Comparison of ENCODE assay signal across 6 cellular contexts in genomic region chr1:1470626-1471388, GRCh38. TPM values are rescaled to one million over a fixed set of nuclear protein-coding genes. Genes with fewer than 3 reads are reported as not detected.
DNase-seq lines count a peak whose midpoint lies in the region; ATAC-seq lines count a peak whose summit lies in the region.

No MANE protein-coding gene starts in this region.

- peaks cover 6% of the 10 kb centered on the region for H3K4me1 ChIP-seq in ectodermal cell (ENCODE audit: control insufficient read depth, insufficient read depth, low read length)

- peak overlapping the region; percentile 57 for H3K4me3 ChIP-seq in ectodermal cell (ENCODE audit: insufficient read depth, low read depth, low read length)

- no peaks in the 10 kb centered on the region for H3K9me3 ChIP-seq in ectodermal cell (ENCODE audit: control insufficient read depth, low read length)

- H3K36me3 ChIP-seq in ectodermal cell (ENCODE audit: control insufficient read depth, insufficient read depth, low read length), result no peaks in the 10 kb centered on the region

- no peak for ATAC-seq in GM19324 (IDR thresholded peaks at IDR 0.05; ENCODE audit: low FRiP score, unreplicated experiment)

- 21 to 28% methylated on average over 15 to 16 of the region's 16 CpGs for WGBS in ectodermal cell, 2 experiments

- H3K27me3 ChIP-seq in ectodermal cell (ENCODE audit: control insufficient read depth, insufficient read depth, low read length, poor library complexity, severe bottlenecking), result no peaks in the 10 kb centered on the region

- DNase-seq in activated naive CD4-positive, alpha-beta T cell treated with Interleukin-2 at 50 U/mL for 16 hours, result peak; percentile 13
- DNase-seq in activated naive CD4-positive, alpha-beta T cell (lab: John Stamatoyannopoulos, UW), result no peak
- peak; percentile 19 for DNase-seq in renal cortical epithelial cell (ENCODE audit: low read depth)
- DNase-seq in stimulated activated CD4-positive, alpha-beta T cell treated with anti-CD3 and anti-CD28 coated beads, Interleukin-4, amount 100 ng/mL, for 4 hours, result no peak

- H3K27ac ChIP-seq in ectodermal cell (ENCODE audit: insufficient read depth, low read depth, low read length, poor library complexity, severe bottlenecking), result no peak overlapping the region

RNA-seq across cellular contexts. Expression of gene ATAD3B, which starts 0.8 kb away (rescaled TPM):
- 31.9 TPM for polyA plus RNA-seq in ectodermal cell (2013, experiment 1 of 4)
- 40.0 TPM for polyA plus RNA-seq in ectodermal cell (2013, experiment 2 of 4)
- 24.4 TPM for polyA plus RNA-seq in ectodermal cell (2013, experiment 3 of 4)
- polyA plus RNA-seq in ectodermal cell (2013, experiment 4 of 4), result 25.9 TPM
- 12.2 and 18.6 TPM in 2 replicates for total RNA-seq in renal cortical epithelial cell

RNA-seq across cellular contexts. Expression of gene ATAD3C, which starts 21.3 kb away (rescaled TPM):
- 0.96 TPM for polyA plus RNA-seq in ectodermal cell (2013, experiment 1 of 4)
- polyA plus RNA-seq in ectodermal cell (2013, experiment 2 of 4), result 1.0 TPM
- 0.21 TPM for polyA plus RNA-seq in ectodermal cell (2013, experiment 3 of 4)
- 1.1 TPM for polyA plus RNA-seq in ectodermal cell (2013, experiment 4 of 4)
- total RNA-seq in renal cortical epithelial cell, result under 0.01 and 5.2 TPM in 2 replicates

RNA-seq across cellular contexts. Expression of gene VWA1, which starts 35.3 kb away (rescaled TPM):
- polyA plus RNA-seq in ectodermal cell (2013, experiment 1 of 4), result 10.6 TPM
- 13.6 TPM for polyA plus RNA-seq in ectodermal cell (2013, experiment 2 of 4)
- polyA plus RNA-seq in ectodermal cell (2013, experiment 3 of 4), result 12.2 TPM
- polyA plus RNA-seq in ectodermal cell (2013, experiment 4 of 4), result 10.6 TPM
- total RNA-seq in renal cortical epithelial cell, result 14.4 and 19.1 TPM in 2 replicates

RNA-seq across cellular contexts. Expression of gene ATAD3A, which starts 41.2 kb away (rescaled TPM):
- polyA plus RNA-seq in ectodermal cell (2013, experiment 1 of 4), result 43.1 TPM
- 44.7 TPM for polyA plus RNA-seq in ectodermal cell (2013, experiment 2 of 4)
- 27.0 TPM for polyA plus RNA-seq in ectodermal cell (2013, experiment 3 of 4)
- 29.8 TPM for polyA plus RNA-seq in ectodermal cell (2013, experiment 4 of 4)
- total RNA-seq in renal cortical epithelial cell, result 27.0 and 42.0 TPM in 2 replicates

RNA-seq across cellular contexts. Expression of gene ANKRD65, which starts 49.7 kb away (rescaled TPM):
- polyA plus RNA-seq in ectodermal cell (2013, experiment 1 of 4), result 2.1 TPM
- 3.1 TPM for polyA plus RNA-seq in ectodermal cell (2013, experiment 2 of 4)
- 2.3 TPM for polyA plus RNA-seq in ectodermal cell (2013, experiment 3 of 4)
- 3.6 TPM for polyA plus RNA-seq in ectodermal cell (2013, experiment 4 of 4)
- 0.10 and 0.17 TPM in 2 replicates for total RNA-seq in renal cortical epithelial cell

Comparison
In these comparisons a context has a peak if more than half of its experiments do, and no peak if none do; other contexts are left out.
1. DNase-seq: peak in activated naive CD4-positive, alpha-beta T cell treated with Interleukin-2 at 50 U/mL for 16 hours (single experiment) and renal cortical epithelial cell (single experiment); none in activated naive CD4-positive, alpha-beta T cell (0 of 4) and stimulated activated CD4-positive, alpha-beta T cell treated with anti-CD3 and anti-CD28 coated beads, Interleukin-4, amount 100 ng/mL, for 4 hours (0 of 2).